In genomic region chr1:225999227-225999911, GRCh38 we compare ENCODE assay signal across 8 cellular contexts. TPM values are rescaled to one million over a fixed set of nuclear protein-coding genes. Genes with fewer than 3 reads are reported as not detected.
DNase-seq lines count a peak whose midpoint lies in the region; ATAC-seq, FAIRE-seq and TF ChIP-seq lines count a peak whose summit lies in the region.

TSS of gene SDE2 (minus strand) at chr1:225999343. CDS start at chr1:225999312, 31 bp downstream.

- no peak for TF ChIP-seq CTCF in D721Med (IDR thresholded peaks at IDR 0.05; ENCODE audit: insufficient read depth, missing control alignments)
- no peak for TF ChIP-seq CTCF in OCI-LY7 (conservative IDR thresholded peaks at IDR 0.05; ENCODE audit: low read length)

- H3K4me1 ChIP-seq in OCI-LY7 (ENCODE audit: insufficient read depth, low read length, poor library complexity, severe bottlenecking) (peaks cover 64% of the 10 kb centered on the region), mononuclear cell (ENCODE audit: insufficient read depth, low read length) (peaks cover 68% of the 10 kb centered on the region)

- FAIRE-seq in D721Med (lab: Jason Lieb, UNC) = no peak

- H3K9me3 ChIP-seq in OCI-LY7 (ENCODE audit: low read length) (no peaks in the 10 kb centered on the region), mononuclear cell (ENCODE audit: low read depth, low read length) (no peaks in the 10 kb centered on the region)

- peak within 1 kb of the TSS; percentile 96 for H3K27ac ChIP-seq in OCI-LY7 (ENCODE audit: low read depth, low read length, poor library complexity, severe bottlenecking)

- DNase-seq in D721Med (ENCODE audit: insufficient read length, low spot score) (peak; percentile 94), HuH-7.5 (ENCODE audit: low spot score) (peak; percentile 82), OCI-LY7 (ENCODE audit: low spot score) (peak; percentile 99), activated T-cell treated with anti-CD3 and anti-CD28 coated beads for 1 hour (ENCODE audit: low read depth) (peak; percentile 100), epidermal melanocyte (ENCODE audit: insufficient read length, low spot score) (peak; percentile 84)
- DNase-seq in stimulated activated CD8-positive, alpha-beta memory T cell treated with anti-CD3 and anti-CD28 coated beads, Interleukin-4, amount 100 ng/mL, for 1 hour (ENCODE audit: low read depth in 2 of 2, low spot score in 1 of 2) = peak; percentile 99 to 100

- peaks cover 31% of the 10 kb centered on the region for H3K36me3 ChIP-seq in OCI-LY7 (ENCODE audit: insufficient read depth, low read length)

- intact Hi-C loops in OCI-LY7 (cut with micrococcal nuclease; ENCODE audit: unreplicated experiment) = loop anchor here (1.0 to 2.0 kb wide), 3 partner anchors 64 to 123 kb away; no protein-coding TSS in a partner anchor

- CTCF ChIA-PET in OCI-LY7 (lab: Charles Lee; ENCODE audit: unreplicated experiment) = interaction anchor here (0.6 to 0.9 kb wide), 4 partner anchors 13 to 63 kb away, joined by 3 to 4 read pairs (median 3); partner anchors contain the start of gene H3-3A

- peak; percentile 86 for ATAC-seq in GM21526 (IDR thresholded peaks at IDR 0.05; ENCODE audit: low FRiP score, unreplicated experiment)

- H2AFZ ChIP-seq in OCI-LY7 (ENCODE audit: low read length) = peak within 1 kb of the TSS; percentile 54; the same call in 1 of the 2 replicates

- peak within 1 kb of the TSS; percentile 96 for H3K4me2 ChIP-seq in OCI-LY7 (ENCODE audit: low read length)

- peaks cover 8% of the 10 kb centered on the region; the same call in 1 of the 2 replicates for H4K20me1 ChIP-seq in OCI-LY7 (ENCODE audit: insufficient read depth, low read length)

- H3K27me3 ChIP-seq in mononuclear cell (ENCODE audit: insufficient read depth, low read length) = no peaks in the 10 kb centered on the region

- no TSS peak for BruUV-seq in OCI-LY7 (replicated peaks; lab: Mats Ljungman, UMichigan)

- POLR2A ChIA-PET in OCI-LY7 (lab: Charles Lee) = interaction anchor here (0.5 to 3.1 kb wide), 27 partner anchors 9 to 662 kb away, joined by 3 to 21 read pairs (median 4); partner anchors contain the start of genes H3-3A, PYCR2, SRP9 and TMEM63A

- H3K79me2 ChIP-seq in OCI-LY7 (ENCODE audit: insufficient read depth, low read depth, low read length) = peaks cover 48% of the 10 kb centered on the region

- no peaks in the 10 kb centered on the region for H3K9me2 ChIP-seq in OCI-LY7 (ENCODE audit: insufficient read depth, low read length)

- peak within 1 kb of the TSS; percentile 93 for H3K4me3 ChIP-seq in OCI-LY7 (ENCODE audit: low read depth, low read length, poor library complexity, severe bottlenecking)
- H3K4me3 ChIP-seq in mononuclear cell (ENCODE audit: low read length) = peak within 1 kb of the TSS; percentile 86

RNA-seq across cellular contexts. Expression of gene SDE2, which starts in this region (rescaled TPM):
- total RNA-seq in OCI-LY7 (2014; rRNA removed; shearing (Covaris generic)) = 18.2 and 22.0 TPM in 2 replicates
- total RNA-seq in OCI-LY7 (2022) (25.0 and 25.4 TPM in 2 replicates), mononuclear cell (72.5 TPM)

Comparison
In these comparisons a context has a peak if more than half of its experiments do, and no peak if none do; other contexts are left out.
1. Peak in every context shown above with its lines: DNase-seq, ATAC-seq, H3K4me3 ChIP-seq and H3K27ac ChIP-seq.